8 cellular contexts compared by ENCODE assay signal in the genomic region with DNA sequence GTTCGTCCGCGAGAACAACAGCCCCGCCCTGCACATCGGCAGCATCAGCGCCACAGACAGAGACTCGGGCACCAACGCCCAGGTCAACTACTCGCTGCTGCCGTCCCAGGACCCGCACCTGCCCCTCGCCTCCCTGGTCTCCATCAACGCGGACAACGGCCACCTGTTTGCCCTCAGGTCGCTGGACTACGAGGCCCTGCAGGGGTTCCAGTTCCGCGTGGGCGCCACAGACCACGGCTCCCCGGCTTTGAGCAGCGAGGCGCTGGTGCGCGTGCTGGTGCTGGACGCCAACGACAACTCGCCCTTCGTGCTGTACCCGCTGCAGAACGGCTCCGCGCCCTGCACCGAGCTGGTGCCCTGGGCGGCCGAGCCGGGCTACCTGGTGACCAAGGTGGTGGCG. TPM values are rescaled to one million over a fixed set of nuclear protein-coding genes. Genes with fewer than 3 reads are reported as not detected.
DNase-seq lines count a peak whose midpoint lies in the region; TF ChIP-seq lines count a peak whose summit lies in the region.
"Not testable (repeated sequence)": the region's sequence is repeated elsewhere in the genome, so short reads cannot be mapped to it uniquely, and the experiment has no call there.
"Had no signal": no experiment of that assay in that cellular context is flagged by ENCODE, and none has a peak within 500 bp of the region (broad histone marks: within the 10 kb centered on the region; RNA-seq: fewer than 3 reads in every experiment).

No MANE protein-coding gene starts in this region.

- TF ChIP-seq CTCF in endothelial cell (IDR thresholded peaks at IDR 0.05; ENCODE audit: unreplicated experiment) = not testable (repeated sequence)

- peak overlapping the region; percentile 51 for H3K4me3 Mint-ChIP-seq in endothelial cell (ENCODE audit: unreplicated experiment)

- peaks cover 38% of the 10 kb centered on the region for H3K36me3 Mint-ChIP-seq in endothelial cell (ENCODE audit: low read depth, unreplicated experiment)

- DNase-seq in endothelial cell (ENCODE audit: low spot score) = not testable (repeated sequence)

- not testable (repeated sequence) for H3K4me1 Mint-ChIP-seq in endothelial cell (ENCODE audit: unreplicated experiment)

- H3K27ac Mint-ChIP-seq in endothelial cell (ENCODE audit: unreplicated experiment) = not testable (repeated sequence)

- not testable (repeated sequence) for H3K27me3 Mint-ChIP-seq in endothelial cell (ENCODE audit: unreplicated experiment)

- H3K9me3 Mint-ChIP-seq in endothelial cell (ENCODE audit: unreplicated experiment) = peaks cover 13% of the 10 kb centered on the region

RNA-seq across cellular contexts. Expression of gene PCDHB12, which starts 1.8 kb away (rescaled TPM):
- 8.4 TPM for total RNA-seq in endothelial cell (ENCODE audit: unreplicated experiment)
- total RNA-seq: B cell; Caco-2; CD4-positive, alpha-beta memory T cell; CD4-positive, alpha-beta T cell; CD4-positive, CD25-positive, alpha-beta regulatory T cell; CD8-positive, alpha-beta memory T cell; CD8-positive, alpha-beta T cell had no signal

RNA-seq across cellular contexts. Expression of gene PCDHB13, which starts 3.4 kb away (rescaled TPM):
- total RNA-seq in endothelial cell (ENCODE audit: unreplicated experiment) = 7.1 TPM
- total RNA-seq: B cell; Caco-2; CD4-positive, alpha-beta T cell; CD4-positive, CD25-positive, alpha-beta regulatory T cell; CD8-positive, alpha-beta T cell had no signal

RNA-seq across cellular contexts. Expression of gene PCDHB11, which starts 10.9 kb away (rescaled TPM):
- 6.4 TPM for total RNA-seq in endothelial cell (ENCODE audit: unreplicated experiment)
- total RNA-seq: B cell; Caco-2; CD4-positive, alpha-beta memory T cell; CD4-positive, alpha-beta T cell; CD4-positive, CD25-positive, alpha-beta regulatory T cell; CD8-positive, alpha-beta memory T cell; CD8-positive, alpha-beta T cell had no signal

RNA-seq across cellular contexts. Expression of gene PCDHB14, which starts 12.9 kb away (rescaled TPM):
- total RNA-seq in endothelial cell (ENCODE audit: unreplicated experiment) = 8.4 TPM
- total RNA-seq: B cell; CD4-positive, alpha-beta T cell; CD4-positive, CD25-positive, alpha-beta regulatory T cell; CD8-positive, alpha-beta T cell had no signal

RNA-seq across cellular contexts. Expression of gene PCDHB10, which starts 18.1 kb away (rescaled TPM):
- total RNA-seq in endothelial cell (ENCODE audit: unreplicated experiment) = 10.3 TPM
- total RNA-seq: B cell; CD4-positive, alpha-beta T cell; CD4-positive, CD25-positive, alpha-beta regulatory T cell; CD8-positive, alpha-beta memory T cell; CD8-positive, alpha-beta T cell had no signal
